ENCODE assay signal across 10 cellular contexts in the genomic region with DNA sequence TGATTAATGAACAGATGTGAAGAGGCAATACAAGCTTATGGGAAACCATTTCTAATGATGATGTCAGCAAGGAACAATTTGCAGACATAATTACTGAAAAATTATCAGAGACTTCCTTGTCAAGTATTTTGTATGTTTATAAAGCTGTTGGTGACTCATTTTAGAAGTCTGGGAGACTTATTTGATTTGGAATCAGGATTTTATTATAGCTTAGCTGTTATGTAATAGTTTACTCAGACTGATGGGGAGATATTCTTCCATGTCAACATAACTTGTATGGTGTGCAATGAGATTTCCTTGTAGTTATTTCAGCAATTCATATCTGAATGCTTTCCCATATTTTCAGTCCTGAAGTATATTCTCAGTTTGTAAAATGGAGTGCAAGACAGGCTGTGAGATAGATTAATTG.
DNase-seq lines count a peak whose midpoint lies in the region; ATAC-seq, FAIRE-seq and TF ChIP-seq lines count a peak whose summit lies in the region.
"Had no signal": no experiment of that assay in that cellular context is flagged by ENCODE, and none has a peak within 500 bp of the region (broad histone marks: within the 10 kb centered on the region; RNA-seq: fewer than 3 reads in every experiment).

No MANE protein-coding gene starts in this region.

- FAIRE-seq in HTR-8/SVneo (lab: Jason Lieb, UNC) (peak; percentile 78), islet of Langerhans (lab: Jason Lieb, UNC) (peak; percentile 21)

- DNase-seq in HTR-8/SVneo (ENCODE audit: insufficient read length, low spot score) (no peak), breast epithelium (ENCODE audit: low spot score in 2 of 2) (no peak), stomach (no peak), WERI-Rb-1 (no peak), NCI-H345 (lab: John Stamatoyannopoulos, UW) (no peak)
- DNase-seq in stimulated activated CD4-positive, alpha-beta T cell treated with anti-CD3 and anti-CD28 coated beads, Interleukin-4, amount 100 ng/mL, for 24 hours, result no peak
- DNase-seq: activated CD8-positive, alpha-beta memory T cell treated with anti-CD3 and anti-CD28 coated beads, Interleukin-2, amount 50 U/mL, for 4 hours; caudate nucleus had no signal

- TF ChIP-seq POLR2A in breast epithelium (IDR thresholded peaks at IDR 0.05), result no peak
- no peak for TF ChIP-seq POLR2A in stomach (IDR thresholded peaks at IDR 0.05)

- H3K36me3 ChIP-seq in breast epithelium (no peaks in the 10 kb centered on the region), stomach (no peaks in the 10 kb centered on the region), WERI-Rb-1 (no peaks in the 10 kb centered on the region)

- H3K4me1 ChIP-seq in breast epithelium (peaks cover 0 to 13% of the 10 kb centered on the region in 2 donors), stomach (peaks cover 8 to 32% (median 16%) of the 10 kb centered on the region in 4 donors)

- no peak for TF ChIP-seq EP300 in stomach (IDR thresholded peaks at IDR 0.05)

- TF ChIP-seq CTCF in breast epithelium (IDR thresholded peaks at IDR 0.05) (no peak), stomach (IDR thresholded peaks at IDR 0.05) (no peak), WERI-Rb-1 (IDR thresholded peaks at IDR 0.05; ENCODE audit: low read depth, low read length) (no peak)

- H3K9me3 ChIP-seq in breast epithelium (no peaks in the 10 kb centered on the region), stomach (no peaks in the 10 kb centered on the region), WERI-Rb-1 (ENCODE audit: severe bottlenecking) (no peaks in the 10 kb centered on the region)

- no peaks in the 10 kb centered on the region for H3K27me3 ChIP-seq in breast epithelium
- no peaks in the 10 kb centered on the region for H3K27me3 ChIP-seq in stomach
- H3K27me3 ChIP-seq in WERI-Rb-1 (ENCODE audit: insufficient read depth, low read depth, severe bottlenecking), result no peaks in the 10 kb centered on the region

- no peak overlapping the region for H3K4me3 ChIP-seq in breast epithelium
- no peak overlapping the region for H3K4me3 ChIP-seq in stomach
- H3K4me3 ChIP-seq in WERI-Rb-1 (ENCODE audit: low read depth, low read length), result no peak overlapping the region

- H3K27ac ChIP-seq in breast epithelium (peak overlapping the region; percentile 85 to 87), stomach (peak overlapping the region in 4 of 5 donors; percentile 58 to 81 (median 68)), WERI-Rb-1 (no peak overlapping the region)

- no peak for ATAC-seq in HG03159 (IDR thresholded peaks at IDR 0.05; ENCODE audit: unreplicated experiment)

- intact Hi-C loops in breast epithelium (cut with DNase I; ENCODE audit: low total_unique reads), result no loop called here
- intact Hi-C loops in stomach (cut with DNase I; ENCODE audit: low total_unique reads), result no loop called here
